ENCODE assay signal across 10 cellular contexts in genomic region chr1:116110507-116111195, GRCh38.
DNase-seq lines count a peak whose midpoint lies in the region; ATAC-seq lines count a peak whose summit lies in the region.
"Had no signal": no experiment of that assay in that cellular context is flagged by ENCODE, and none has a peak within 500 bp of the region (broad histone marks: within the 10 kb centered on the region; RNA-seq: fewer than 3 reads in every experiment).

No MANE protein-coding gene starts in this region.

- ATAC-seq in GM19328 (IDR thresholded peaks at IDR 0.05; ENCODE audit: unreplicated experiment) (peak; percentile 57), HG02870 (IDR thresholded peaks at IDR 0.05; ENCODE audit: unreplicated experiment) (peak; percentile 56)

- H3K27ac ChIP-seq in skin epidermis = peak overlapping the region in 12 of 21 experiments; percentile 3 to 75 (median 67)

- H3K4me3 ChIP-seq in skin epidermis = no peak overlapping the region
- H3K4me3 ChIP-seq: stomach had no signal

- DNase-seq in SIG-M5 treated with dmso at 0.1 percent for 504 hours (lab: John Stamatoyannopoulos, UW; ENCODE audit: unreplicated experiment) = peak; percentile 53
- no peak for DNase-seq in effector CD4-positive, alpha-beta T cell
- DNase-seq in anterior cingulate cortex (lab: John Stamatoyannopoulos, UW) = no peak
- no peak for DNase-seq in activated CD8-positive, alpha-beta memory T cell treated with anti-CD3 and anti-CD28 coated beads, Interleukin-2, amount 50 U/mL, for 4 hours
- no peak for DNase-seq in islet precursor cell
- DNase-seq: OCI-M1, stomach had no signal
